8 cellular contexts compared by ENCODE assay signal in the genomic region with DNA sequence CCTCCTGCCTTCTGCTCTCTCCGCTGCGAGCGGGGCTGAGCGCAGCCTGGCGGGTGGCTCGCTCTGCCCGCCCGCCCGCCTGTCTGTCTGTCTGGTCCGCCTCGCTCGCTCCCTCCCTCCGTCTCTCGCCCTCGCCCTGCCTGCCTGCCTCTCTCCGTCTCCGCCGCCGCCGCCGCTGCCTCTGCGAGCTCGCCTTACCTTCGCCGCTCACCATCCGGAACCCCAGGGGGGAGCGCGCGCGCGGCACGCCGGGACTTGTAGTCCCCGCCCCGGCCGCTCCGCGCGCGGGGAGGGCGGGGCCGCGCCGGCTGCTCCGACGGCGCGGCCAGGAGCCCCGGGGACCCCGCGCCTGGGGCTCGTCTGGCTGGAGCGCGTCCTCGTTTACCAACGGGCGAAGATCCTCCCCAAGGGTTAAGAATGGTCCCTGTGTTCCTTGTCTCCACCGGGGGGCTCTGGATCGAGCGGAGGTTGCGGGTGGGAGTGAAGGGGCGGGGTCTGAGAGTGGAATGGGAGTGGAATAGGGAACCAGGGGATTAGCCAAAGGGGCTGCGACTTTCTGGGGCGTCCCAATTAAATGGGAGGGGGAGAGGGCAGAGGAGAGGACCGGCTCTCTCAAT. TPM values are rescaled to one million over a fixed set of nuclear protein-coding genes. Genes with fewer than 3 reads are reported as not detected.
DNase-seq lines count a peak whose midpoint lies in the region; ATAC-seq and TF ChIP-seq lines count a peak whose summit lies in the region.

A gene with protein sequence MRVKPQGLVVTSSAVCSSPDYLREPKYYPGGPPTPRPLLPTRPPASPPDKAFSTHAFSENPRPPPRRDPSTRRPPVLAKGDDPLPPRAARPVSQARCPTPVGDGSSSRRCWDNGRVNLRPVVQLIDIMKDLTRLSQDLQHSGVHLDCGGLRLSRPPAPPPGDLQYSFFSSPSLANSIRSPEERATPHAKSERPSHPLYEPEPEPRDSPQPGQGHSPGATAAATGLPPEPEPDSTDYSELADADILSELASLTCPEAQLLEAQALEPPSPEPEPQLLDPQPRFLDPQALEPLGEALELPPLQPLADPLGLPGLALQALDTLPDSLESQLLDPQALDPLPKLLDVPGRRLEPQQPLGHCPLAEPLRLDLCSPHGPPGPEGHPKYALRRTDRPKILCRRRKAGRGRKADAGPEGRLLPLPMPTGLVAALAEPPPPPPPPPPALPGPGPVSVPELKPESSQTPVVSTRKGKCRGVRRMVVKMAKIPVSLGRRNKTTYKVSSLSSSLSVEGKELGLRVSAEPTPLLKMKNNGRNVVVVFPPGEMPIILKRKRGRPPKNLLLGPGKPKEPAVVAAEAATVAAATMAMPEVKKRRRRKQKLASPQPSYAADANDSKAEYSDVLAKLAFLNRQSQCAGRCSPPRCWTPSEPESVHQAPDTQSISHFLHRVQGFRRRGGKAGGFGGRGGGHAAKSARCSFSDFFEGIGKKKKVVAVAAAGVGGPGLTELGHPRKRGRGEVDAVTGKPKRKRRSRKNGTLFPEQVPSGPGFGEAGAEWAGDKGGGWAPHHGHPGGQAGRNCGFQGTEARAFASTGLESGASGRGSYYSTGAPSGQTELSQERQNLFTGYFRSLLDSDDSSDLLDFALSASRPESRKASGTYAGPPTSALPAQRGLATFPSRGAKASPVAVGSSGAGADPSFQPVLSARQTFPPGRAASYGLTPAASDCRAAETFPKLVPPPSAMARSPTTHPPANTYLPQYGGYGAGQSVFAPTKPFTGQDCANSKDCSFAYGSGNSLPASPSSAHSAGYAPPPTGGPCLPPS (N-terminal part only) (minus strand): TSS at position 183 of the 617 bp plus-strand sequence. CDS start 52,029 bp downstream, outside the sequence.

- DNase-seq in CD14-positive monocyte (ENCODE audit: low spot score) (peak; percentile 86), Kasumi-1 (lab: John Stamatoyannopoulos, UW) (peak; percentile 69 to 72), fibroblast of mammary gland (ENCODE audit: low read depth) (peak; percentile 80)
- DNase-seq in naive thymus-derived CD8-positive, alpha-beta T cell, result peak; percentile 85 to 95 (median 90)
- peak; percentile 84 to 91 for DNase-seq in stimulated activated effector memory CD8-positive, alpha-beta T cell treated with anti-CD3 and anti-CD28 coated beads, Interleukin-12 subunit alpha, Interleukin-12 subunit beta, amount 100 ng/mL, for 72 hours (ENCODE audit: low spot score in 2 of 2)

- peaks cover 48% of the 10 kb centered on the region for H3K4me1 Mint-ChIP-seq in CD14-positive monocyte
- H3K4me1 Mint-ChIP-seq in activated T-helper 17 cell treated with anti-CD3 and anti-CD28 coated beads, Interleukin-2, amount 50 U/mL, for 72 hours, result peaks cover 23% of the 10 kb centered on the region
- H3K4me1 Mint-ChIP-seq in naive thymus-derived CD8-positive, alpha-beta T cell, result peaks cover 26 to 54% (median 37%) of the 10 kb centered on the region in 4 donors
- H3K4me1 Mint-ChIP-seq in stimulated activated effector memory CD8-positive, alpha-beta T cell treated with anti-CD3 and anti-CD28 coated beads, Interleukin-12 subunit alpha, Interleukin-12 subunit beta, amount 100 ng/mL, for 72 hours, result peaks cover 55% of the 10 kb centered on the region

- H3K9me3 Mint-ChIP-seq in CD14-positive monocyte, result no peaks in the 10 kb centered on the region
- H3K9me3 Mint-ChIP-seq in activated T-helper 17 cell treated with anti-CD3 and anti-CD28 coated beads, Interleukin-2, amount 50 U/mL, for 72 hours, result no peaks in the 10 kb centered on the region
- H3K9me3 Mint-ChIP-seq in naive thymus-derived CD8-positive, alpha-beta T cell, result no peaks in the 10 kb centered on the region
- H3K9me3 Mint-ChIP-seq in stimulated activated effector memory CD8-positive, alpha-beta T cell treated with anti-CD3 and anti-CD28 coated beads, Interleukin-12 subunit alpha, Interleukin-12 subunit beta, amount 100 ng/mL, for 72 hours, result no peaks in the 10 kb centered on the region

- peaks cover 0 to 1% of the 10 kb centered on the region in 2 donors for H3K36me3 Mint-ChIP-seq in CD14-positive monocyte
- no peaks in the 10 kb centered on the region for H3K36me3 Mint-ChIP-seq in activated T-helper 17 cell treated with anti-CD3 and anti-CD28 coated beads, Interleukin-2, amount 50 U/mL, for 72 hours (ENCODE audit: low read depth)
- no peaks in the 10 kb centered on the region for H3K36me3 Mint-ChIP-seq in naive thymus-derived CD8-positive, alpha-beta T cell
- peaks cover 13% of the 10 kb centered on the region for H3K36me3 Mint-ChIP-seq in stimulated activated effector memory CD8-positive, alpha-beta T cell treated with anti-CD3 and anti-CD28 coated beads, Interleukin-12 subunit alpha, Interleukin-12 subunit beta, amount 100 ng/mL, for 72 hours

- peak within 1 kb of the TSS; percentile 69 to 94 (median 85) for H3K27ac Mint-ChIP-seq in CD14-positive monocyte
- H3K27ac Mint-ChIP-seq in activated T-helper 17 cell treated with anti-CD3 and anti-CD28 coated beads, Interleukin-2, amount 50 U/mL, for 72 hours, result peak within 1 kb of the TSS; percentile 84
- peak within 1 kb of the TSS; percentile 73 to 98 (median 91) for H3K27ac Mint-ChIP-seq in naive thymus-derived CD8-positive, alpha-beta T cell
- H3K27ac Mint-ChIP-seq in stimulated activated effector memory CD8-positive, alpha-beta T cell treated with anti-CD3 and anti-CD28 coated beads, Interleukin-12 subunit alpha, Interleukin-12 subunit beta, amount 100 ng/mL, for 72 hours, result peak within 1 kb of the TSS; percentile 67

- POLR2A ChIA-PET in naive thymus-derived CD8-positive, alpha-beta T cell (lab: Charles Lee), result interaction anchor here (0.6 to 17.1 kb wide), 17 partner anchors 10 to 271 kb away, joined by 3 to 263 read pairs (median 5); a partner anchor contains a TSS

- peak within 1 kb of the TSS; percentile 96 to 98 for H3K4me3 Mint-ChIP-seq in CD14-positive monocyte
- H3K4me3 Mint-ChIP-seq in activated T-helper 17 cell treated with anti-CD3 and anti-CD28 coated beads, Interleukin-2, amount 50 U/mL, for 72 hours, result peak within 1 kb of the TSS; percentile 83
- peak within 1 kb of the TSS; percentile 89 to 96 (median 92) for H3K4me3 Mint-ChIP-seq in naive thymus-derived CD8-positive, alpha-beta T cell
- no peak within 1 kb of the TSS for H3K4me3 Mint-ChIP-seq in stimulated activated effector memory CD8-positive, alpha-beta T cell treated with anti-CD3 and anti-CD28 coated beads, Interleukin-12 subunit alpha, Interleukin-12 subunit beta, amount 100 ng/mL, for 72 hours

- no peak for TF ChIP-seq CTCF in CD14-positive monocyte (IDR thresholded peaks at IDR 0.05)
- no peak for TF ChIP-seq CTCF in fibroblast of mammary gland (conservative IDR thresholded peaks at IDR 0.05; ENCODE audit: control insufficient read depth, insufficient read depth, low read depth, low read length)

- H3K27me3 Mint-ChIP-seq in CD14-positive monocyte (ENCODE audit: low read depth in 3 of 3), result peaks cover 7 to 26% (median 8%) of the 10 kb centered on the region in 3 donors
- H3K27me3 Mint-ChIP-seq in activated T-helper 17 cell treated with anti-CD3 and anti-CD28 coated beads, Interleukin-2, amount 50 U/mL, for 72 hours, result no peaks in the 10 kb centered on the region
- H3K27me3 Mint-ChIP-seq in naive thymus-derived CD8-positive, alpha-beta T cell, result no peaks in the 10 kb centered on the region

- peak; percentile 45 for ATAC-seq in GM21447 (IDR thresholded peaks at IDR 0.05; ENCODE audit: unreplicated experiment)
- peak; percentile 88 for ATAC-seq in activated T-helper 17 cell treated with anti-CD3 and anti-CD28 coated beads, Interleukin-2, amount 50 U/mL, for 72 hours (replicated peaks)
- ATAC-seq in naive thymus-derived CD8-positive, alpha-beta T cell, result peak; percentile 85 to 87
- peak; percentile 88 for ATAC-seq in stimulated activated effector memory CD8-positive, alpha-beta T cell treated with anti-CD3 and anti-CD28 coated beads, Interleukin-12 subunit alpha, Interleukin-12 subunit beta, amount 100 ng/mL, for 72 hours

- TF ChIP-seq POLR2A in Raji (IDR thresholded peaks at IDR 0.05; ENCODE audit: insufficient read depth, low read depth, low read length), result peak; percentile 74

- intact Hi-C loops in CD14-positive monocyte (cut with micrococcal nuclease), result loop anchor here (2.0 to 10.0 kb wide), 5 partner anchors 47 to 299 kb away; a partner anchor contains a TSS

- peak within 1 kb of the TSS; percentile 89 for H3K4me3 ChIP-seq in fibroblast of mammary gland (ENCODE audit: control insufficient read depth, low read depth, low read length)

RNA-seq across cellular contexts. Expression of the gene that starts here (rescaled TPM):
- polyA plus RNA-seq in CD14-positive monocyte, result under 1 TPM; 0.16 to 0.30 TPM
- 10 to 100 TPM; 13.3 to 22.3 TPM for total RNA-seq in activated T-helper 17 cell treated with anti-CD3 and anti-CD28 coated beads, Interleukin-2, amount 50 U/mL, for 72 hours
- total RNA-seq in naive thymus-derived CD8-positive, alpha-beta T cell, result 10 to 100 TPM; 19.6 to 24.7 TPM
- polyA plus RNA-seq in naive thymus-derived CD8-positive, alpha-beta T cell, result 1 to 10 TPM in 2 of 3 donors, under 1 TPM in 1; 0.57 to 2.4 (median 1.0) TPM

Comparison
In these comparisons a context has a peak if more than half of its experiments do, and no peak if none do; other contexts are left out.
1. Peak in every context shown above with its lines: DNase-seq, ATAC-seq and H3K4me3 ChIP-seq.
2. Peak in DNase-seq in CD14-positive monocyte; RNA of the gene not detected or under 1 TPM.